Comparison of ENCODE assay signal across 9 cellular contexts in the genomic region with DNA sequence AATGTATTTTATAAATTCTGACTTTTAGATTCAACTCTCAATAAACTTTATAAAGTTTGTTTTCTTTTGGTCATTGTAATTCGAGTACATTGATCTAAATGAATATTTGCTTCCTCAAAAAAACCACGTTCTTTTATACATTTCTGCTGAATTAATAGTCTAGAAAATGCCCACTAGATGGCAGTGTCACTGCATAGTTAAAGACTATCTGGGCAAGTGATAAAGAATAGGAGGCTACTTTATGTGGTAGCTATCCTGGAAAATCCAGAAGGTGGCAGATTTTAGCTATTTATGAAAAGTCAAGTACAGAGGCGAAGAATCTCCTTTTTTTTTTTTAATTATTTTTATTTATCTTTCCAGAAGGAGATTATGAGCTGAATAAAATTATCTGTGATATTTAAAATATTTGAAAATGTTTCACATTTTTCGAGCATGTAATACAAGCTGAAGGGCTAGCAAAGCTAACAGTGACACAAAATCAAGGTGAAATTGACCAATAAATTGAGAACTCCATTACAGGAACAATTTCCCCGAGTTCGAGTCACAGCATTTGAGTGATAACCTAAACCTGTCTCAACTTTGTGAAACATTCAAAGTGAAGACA.
DNase-seq lines count a peak whose midpoint lies in the region; ATAC-seq and TF ChIP-seq lines count a peak whose summit lies in the region.
"Had no signal": no experiment of that assay in that cellular context is flagged by ENCODE, and none has a peak within 500 bp of the region (broad histone marks: within the 10 kb centered on the region; RNA-seq: fewer than 3 reads in every experiment).

No MANE protein-coding gene starts in this region.

- 23 to 30% methylated on average over 6 of the region's 6 CpGs for WGBS in transverse colon (ENCODE audit: low coverage in 1 of 2), 2 donors

- H3K9me3 Mint-ChIP-seq in activated CD4-positive, alpha-beta T cell treated with anti-CD3 and anti-CD28 coated beads, Interleukin-2, amount 10 ng/mL, durations not matched to agents 7 days and 5 days = no peaks in the 10 kb centered on the region
- H3K9me3 Mint-ChIP-seq: CD8-positive, alpha-beta memory T cell had no signal

- no peaks in the 10 kb centered on the region for H3K9me3 ChIP-seq in transverse colon

- H3K27me3 Mint-ChIP-seq in activated CD4-positive, alpha-beta T cell treated with anti-CD3 and anti-CD28 coated beads, Interleukin-2, amount 10 ng/mL, durations not matched to agents 7 days and 5 days = no peaks in the 10 kb centered on the region

- CTCF ChIA-PET in activated CD4-positive, alpha-beta T cell treated with anti-CD3 and anti-CD28 coated beads, Interleukin-2, amount 10 ng/mL, durations not matched to agents 7 days and 5 days (lab: Charles Lee) = no interaction called here

- no peak for TF ChIP-seq POLR2A in transverse colon (IDR thresholded peaks at IDR 0.05)

- H3K4me1 ChIP-seq in transverse colon = no peaks in the 10 kb centered on the region

- H3K4me3 Mint-ChIP-seq in activated CD4-positive, alpha-beta T cell treated with anti-CD3 and anti-CD28 coated beads, Interleukin-2, amount 10 ng/mL, durations not matched to agents 7 days and 5 days = no peak overlapping the region
- H3K4me3 Mint-ChIP-seq: CD8-positive, alpha-beta memory T cell had no signal

- no peak overlapping the region for H3K27ac Mint-ChIP-seq in activated CD4-positive, alpha-beta T cell treated with anti-CD3 and anti-CD28 coated beads, Interleukin-2, amount 10 ng/mL, durations not matched to agents 7 days and 5 days

- no peak for TF ChIP-seq EP300 in transverse colon (IDR thresholded peaks at IDR 0.05; ENCODE audit: low read depth)

- H3K4me1 Mint-ChIP-seq in activated CD4-positive, alpha-beta T cell treated with anti-CD3 and anti-CD28 coated beads, Interleukin-2, amount 10 ng/mL, durations not matched to agents 7 days and 5 days = no peaks in the 10 kb centered on the region
- H3K4me1 Mint-ChIP-seq: CD8-positive, alpha-beta memory T cell had no signal

- peak; percentile 66 for TF ChIP-seq CTCF in kidney epithelial cell (IDR thresholded peaks at IDR 0.05; ENCODE audit: insufficient read depth, low read length, poor library complexity, severe bottlenecking)
- peak; percentile 69 to 88 (median 76) for TF ChIP-seq CTCF in transverse colon (IDR thresholded peaks at IDR 0.05)

- in situ Hi-C loops in transverse colon (cut with MboI; ENCODE audit: low pct_ligation_motif_present in 1 of 4, low pct_unique_long_range_greater_than_20kb in 1 of 4, low sequenced_read_pairs in 3 of 4) = no loop called here

- H3K36me3 ChIP-seq in kidney epithelial cell (ENCODE audit: control insufficient read depth, insufficient read depth, low read length) = no peaks in the 10 kb centered on the region
- no peaks in the 10 kb centered on the region for H3K36me3 ChIP-seq in transverse colon

- H3K4me3 ChIP-seq in kidney epithelial cell (ENCODE audit: low read depth, low read length) (no peak overlapping the region), transverse colon (no peak overlapping the region)

- no peaks in the 10 kb centered on the region for H3K27me3 ChIP-seq in kidney epithelial cell (ENCODE audit: control insufficient read depth, insufficient read depth, low read length)
- no peaks in the 10 kb centered on the region for H3K27me3 ChIP-seq in transverse colon

- peak; percentile 57 for DNase-seq in activated CD4-positive, alpha-beta T cell treated with anti-CD3 and anti-CD28 coated beads, Interleukin-2, amount 10 ng/mL, durations not matched to agents 7 days and 5 days
- no peak for DNase-seq in activated CD4-positive, alpha-beta T cell treated with anti-CD3 and anti-CD28 coated beads, Interleukin-2, amount 50 U/mL, for 4 hours
- DNase-seq in HuH-7 (ENCODE audit: low spot score) (peak; percentile 21), NCI-H82 (lab: John Stamatoyannopoulos, UW) (peak; percentile 96), brain pericyte (ENCODE audit: low read depth, low spot score) (peak; percentile 11), kidney epithelial cell (ENCODE audit: low read depth) (peak; percentile 19), transverse colon (no peak)

- no peaks in the 10 kb centered on the region for H3K36me3 Mint-ChIP-seq in activated CD4-positive, alpha-beta T cell treated with anti-CD3 and anti-CD28 coated beads, Interleukin-2, amount 10 ng/mL, durations not matched to agents 7 days and 5 days (ENCODE audit: low read depth)
- H3K36me3 Mint-ChIP-seq: CD8-positive, alpha-beta memory T cell had no signal

- peak; percentile 94 for ATAC-seq in GM21619 (IDR thresholded peaks at IDR 0.05; ENCODE audit: unreplicated experiment)

- no peak overlapping the region for H3K27ac ChIP-seq in transverse colon

- POLR2A ChIA-PET in activated CD4-positive, alpha-beta T cell treated with anti-CD3 and anti-CD28 coated beads, Interleukin-2, amount 10 ng/mL, durations not matched to agents 7 days and 5 days (lab: Charles Lee) = interaction anchor here (0.8 kb wide), 1 partner anchor 237 kb away, joined by 8 read pairs; no protein-coding TSS in a partner anchor

- intact Hi-C loops in transverse colon (cut with DNase I; ENCODE audit: low total_unique reads) = no loop called here

Comparison
In these comparisons a context has a peak if more than half of its experiments do, and no peak if none do; other contexts are left out.
1. DNase-seq: peak in activated CD4-positive, alpha-beta T cell treated with anti-CD3 and anti-CD28 coated beads, Interleukin-2, amount 10 ng/mL, durations not matched to agents 7 days and 5 days (single experiment), HuH-7 (single experiment), NCI-H82 (single experiment), brain pericyte (single experiment) and kidney epithelial cell (single experiment); none in activated CD4-positive, alpha-beta T cell treated with anti-CD3 and anti-CD28 coated beads, Interleukin-2, amount 50 U/mL, for 4 hours (0 of 2) and transverse colon (single experiment).